Comparison of ENCODE assay signal across 16 cellular contexts in the genomic region with DNA sequence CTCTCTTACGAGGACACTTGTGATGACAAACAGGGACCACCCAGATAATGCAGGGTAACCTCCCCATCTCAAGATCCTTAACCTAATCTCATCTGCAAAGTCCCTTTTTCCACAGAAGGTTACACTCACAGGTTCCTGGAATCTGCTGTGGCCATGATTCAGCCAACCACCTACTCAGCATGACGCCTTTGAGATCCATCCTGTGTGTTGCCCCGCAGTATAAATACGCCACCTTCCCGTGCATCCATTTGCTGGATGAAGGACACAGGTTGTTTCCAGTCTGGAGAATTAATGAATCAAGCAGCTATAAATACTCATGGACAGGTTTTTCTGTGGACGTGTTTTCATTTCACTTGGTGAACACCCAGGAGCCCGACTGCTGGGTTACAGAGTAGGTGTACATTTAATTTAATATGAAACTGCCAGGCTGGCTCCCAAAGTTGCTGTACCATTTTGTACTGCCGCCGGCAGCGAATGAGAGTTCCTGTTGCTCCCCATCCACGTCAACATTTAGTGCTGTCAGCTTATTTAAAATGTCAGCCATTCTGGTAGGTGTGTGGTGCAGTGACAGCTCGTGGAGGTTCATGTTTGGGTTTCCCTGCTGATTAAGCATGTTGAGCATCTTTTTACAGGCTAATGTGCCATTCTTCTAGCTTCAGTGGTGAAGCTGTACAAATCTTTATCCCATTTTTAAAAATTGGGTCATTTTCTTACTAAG. TPM values are rescaled to one million over a fixed set of nuclear protein-coding genes. Genes with fewer than 3 reads are reported as not detected.
DNase-seq lines count a peak whose midpoint lies in the region; ATAC-seq and TF ChIP-seq lines count a peak whose summit lies in the region.
"Had no signal": no experiment of that assay in that cellular context is flagged by ENCODE, and none has a peak within 500 bp of the region (broad histone marks: within the 10 kb centered on the region; RNA-seq: fewer than 3 reads in every experiment).

No MANE protein-coding gene starts in this region.

- 89 to 90% methylated on average over 12 of the region's 12 CpGs for WGBS in GM23248 (ENCODE audit: low coverage in 1 of 2, low lambda C conversion rate in 2 of 2, missing lambda C conversion rate in 2 of 2), 2 experiments
- WGBS in psoas muscle, 3 donors = 72 to 85% (median 73%) methylated on average over 12 of the region's 12 CpGs
- WGBS in adrenal gland, 4 donors = 92 to 97% (median 94%) methylated on average over 12 of the region's 12 CpGs

- POLR2A ChIA-PET in activated CD8-positive, alpha-beta T cell treated with anti-CD3 and anti-CD28 coated beads for 36 hours (lab: Charles Lee) = interaction anchor here (0.6 to 1.4 kb wide), 2 partner anchors 31 to 40 kb away, joined by 3 read pairs; a partner anchor contains a TSS
- POLR2A ChIA-PET in activated CD8-positive, alpha-beta T cell treated with anti-CD3 and anti-CD28 coated beads, Interleukin-2, amount 10 ng/mL, durations not matched to agents 7 days and 5 days (lab: Charles Lee) = interaction anchor here (0.5 to 1.4 kb wide), 3 partner anchors 24 to 49 kb away, joined by 3 read pairs; no protein-coding TSS in a partner anchor
- POLR2A ChIA-PET in GM10248 (lab: Yijun Ruan, JAX) = no interaction called here

- no peak for TF ChIP-seq POLR2A in adrenal gland (IDR thresholded peaks at IDR 0.05)

- no peaks in the 10 kb centered on the region for H3K9me2 ChIP-seq in GM23248 (ENCODE audit: insufficient read depth)

- peaks cover 51% of the 10 kb centered on the region for H3K4me1 ChIP-seq in GM23248 (ENCODE audit: insufficient read depth)
- peaks cover 93% of the 10 kb centered on the region for H3K4me1 ChIP-seq in psoas muscle
- H3K4me1 ChIP-seq in adrenal gland (replicated peaks in 1 of 2) = peaks cover 31 to 82% of the 10 kb centered on the region in 2 donors

- no peaks in the 10 kb centered on the region for H3K9me3 Mint-ChIP-seq in activated CD8-positive, alpha-beta T cell treated with anti-CD3 and anti-CD28 coated beads for 36 hours
- no peaks in the 10 kb centered on the region for H3K9me3 Mint-ChIP-seq in activated CD8-positive, alpha-beta T cell treated with anti-CD3 and anti-CD28 coated beads, Interleukin-2, amount 10 ng/mL, durations not matched to agents 7 days and 5 days (ENCODE audit: insufficient read depth)
- H3K9me3 Mint-ChIP-seq in activated naive CD8-positive, alpha-beta T cell treated with anti-CD3 and anti-CD28 coated beads, Interleukin-2, amount 50 U/mL, for 24 hours = no peaks in the 10 kb centered on the region
- H3K9me3 Mint-ChIP-seq: H9 had no signal

- peak; percentile 47 for DNase-seq in activated CD8-positive, alpha-beta T cell treated with anti-CD3 and anti-CD28 coated beads for 36 hours
- no peak for DNase-seq in activated CD8-positive, alpha-beta T cell treated with anti-CD3 and anti-CD28 coated beads, Interleukin-2, amount 10 ng/mL, durations not matched to agents 7 days and 5 days
- DNase-seq in GM23248 (no peak), psoas muscle (no peak), GM10248 (ENCODE audit: extremely low spot score) (no peak), adrenal gland (no peak)
- DNase-seq in activated naive CD8-positive, alpha-beta T cell treated with anti-CD3 and anti-CD28 coated beads, Interleukin-2, amount 50 U/mL, for 24 hours = no peak
- DNase-seq: ACHN, cerebellar nuclear complex, foreskin keratinocyte, H9, left ventricle myocardium superior, NCI-H187 treated with DMSO at 0.1 percent for 48 hours had no signal

- peaks cover 99% of the 10 kb centered on the region for H3K79me2 ChIP-seq in GM23248 (ENCODE audit: insufficient read depth)

- in situ Hi-C loops in GM23248 (cut with MboI) = no loop called here

- peaks cover 20% of the 10 kb centered on the region for H3F3A ChIP-seq in GM23248 (ENCODE audit: insufficient read depth)

- H3K36me3 ChIP-seq in GM23248 (ENCODE audit: low read depth) (no peaks in the 10 kb centered on the region), psoas muscle (ENCODE audit: insufficient read depth in 1 of 2, low read depth in 1 of 2) (no peaks in the 10 kb centered on the region), adrenal gland (replicated peaks in 1 of 2) (no peaks in the 10 kb centered on the region)

- peaks cover 4% of the 10 kb centered on the region for H3K36me3 Mint-ChIP-seq in activated CD8-positive, alpha-beta T cell treated with anti-CD3 and anti-CD28 coated beads for 36 hours (ENCODE audit: low read depth)
- H3K36me3 Mint-ChIP-seq in activated CD8-positive, alpha-beta T cell treated with anti-CD3 and anti-CD28 coated beads, Interleukin-2, amount 10 ng/mL, durations not matched to agents 7 days and 5 days (ENCODE audit: low read depth) = peaks cover 8% of the 10 kb centered on the region
- H3K36me3 Mint-ChIP-seq in activated naive CD8-positive, alpha-beta T cell treated with anti-CD3 and anti-CD28 coated beads, Interleukin-2, amount 50 U/mL, for 24 hours (ENCODE audit: low read depth) = peaks cover 10% of the 10 kb centered on the region
- H3K36me3 Mint-ChIP-seq: activated naive CD8-positive, alpha-beta T cell had no signal

- intact Hi-C loops in activated CD8-positive, alpha-beta T cell treated with anti-CD3 and anti-CD28 coated beads for 36 hours (cut with micrococcal nuclease) = no loop called here
- intact Hi-C loops in psoas muscle (cut with DNase I) (loop anchor here (5.0 kb wide), 2 partner anchors 36 to 76 kb away; a partner anchor contains a TSS), adrenal gland (cut with DNase I) (no loop called here)

- no peak overlapping the region for H3K9ac ChIP-seq in GM23248

- H3K4me3 Mint-ChIP-seq in activated CD8-positive, alpha-beta T cell treated with anti-CD3 and anti-CD28 coated beads for 36 hours = no peak overlapping the region
- H3K4me3 Mint-ChIP-seq in activated CD8-positive, alpha-beta T cell treated with anti-CD3 and anti-CD28 coated beads, Interleukin-2, amount 10 ng/mL, durations not matched to agents 7 days and 5 days = no peak overlapping the region
- peak overlapping the region; percentile 37 for H3K4me3 Mint-ChIP-seq in activated naive CD8-positive, alpha-beta T cell treated with anti-CD3 and anti-CD28 coated beads, Interleukin-2, amount 50 U/mL, for 24 hours
- H3K4me3 Mint-ChIP-seq: activated naive CD8-positive, alpha-beta T cell; H9 had no signal

- H3K4me2 ChIP-seq in GM23248 (ENCODE audit: unreplicated experiment) = no peak overlapping the region

- H3K27ac Mint-ChIP-seq in activated CD8-positive, alpha-beta T cell treated with anti-CD3 and anti-CD28 coated beads for 36 hours = peak overlapping the region; percentile 74
- no peak overlapping the region for H3K27ac Mint-ChIP-seq in activated CD8-positive, alpha-beta T cell treated with anti-CD3 and anti-CD28 coated beads, Interleukin-2, amount 10 ng/mL, durations not matched to agents 7 days and 5 days
- H3K27ac Mint-ChIP-seq in activated naive CD8-positive, alpha-beta T cell treated with anti-CD3 and anti-CD28 coated beads, Interleukin-2, amount 50 U/mL, for 24 hours = peak overlapping the region; percentile 69
- H3K27ac Mint-ChIP-seq: activated naive CD8-positive, alpha-beta T cell had no signal

- TF ChIP-seq CTCF in activated CD8-positive, alpha-beta T cell treated with anti-CD3 and anti-CD28 coated beads for 36 hours (IDR thresholded peaks at IDR 0.05) = no peak
- TF ChIP-seq CTCF in psoas muscle (IDR thresholded peaks at IDR 0.05) = no peak
- TF ChIP-seq CTCF in GM10248 (IDR thresholded peaks at IDR 0.05; ENCODE audit: control extremely low read depth, extremely low read depth, low read depth, missing control alignments) = no peak
- no peak for TF ChIP-seq CTCF in adrenal gland (IDR thresholded peaks at IDR 0.05)

- H3K27me3 ChIP-seq in GM23248 (replicated peaks; ENCODE audit: insufficient read depth) (no peaks in the 10 kb centered on the region), psoas muscle (ENCODE audit: insufficient read depth in 3 of 3, low read length in 2 of 3) (no peaks in the 10 kb centered on the region), adrenal gland (no peaks in the 10 kb centered on the region)
- H3K27me3 ChIP-seq: foreskin keratinocyte, SJSA1 had no signal

- no peaks in the 10 kb centered on the region for H3K9me3 ChIP-seq in GM23248 (ENCODE audit: low read depth)
- H3K9me3 ChIP-seq in psoas muscle = no peaks in the 10 kb centered on the region
- H3K9me3 ChIP-seq in adrenal gland (replicated peaks in 1 of 3) = no peaks in the 10 kb centered on the region
- H3K9me3 ChIP-seq: SJSA1 had no signal

- H2AFZ ChIP-seq in GM23248 = no peak overlapping the region

- peaks cover 80% of the 10 kb centered on the region for H3K4me1 Mint-ChIP-seq in activated CD8-positive, alpha-beta T cell treated with anti-CD3 and anti-CD28 coated beads for 36 hours (ENCODE audit: low read depth)
- H3K4me1 Mint-ChIP-seq in activated CD8-positive, alpha-beta T cell treated with anti-CD3 and anti-CD28 coated beads, Interleukin-2, amount 10 ng/mL, durations not matched to agents 7 days and 5 days (ENCODE audit: low read depth) = peaks cover 76% of the 10 kb centered on the region
- H3K4me1 Mint-ChIP-seq in activated naive CD8-positive, alpha-beta T cell treated with anti-CD3 and anti-CD28 coated beads, Interleukin-2, amount 50 U/mL, for 24 hours = peaks cover 87% of the 10 kb centered on the region

- H3K4me3 ChIP-seq in GM23248 = no peak overlapping the region
- H3K4me3 ChIP-seq in psoas muscle = no peak overlapping the region
- no peak overlapping the region for H3K4me3 ChIP-seq in adrenal gland
- H3K4me3 ChIP-seq: SJSA1 had no signal

- CTCF ChIA-PET in activated CD8-positive, alpha-beta T cell treated with anti-CD3 and anti-CD28 coated beads for 36 hours (lab: Charles Lee) = interaction anchor here (0.8 to 2.4 kb wide), 8 partner anchors 10 to 108 kb away, joined by 3 to 13 read pairs (median 5); a partner anchor contains a TSS
- CTCF ChIA-PET in activated CD8-positive, alpha-beta T cell treated with anti-CD3 and anti-CD28 coated beads, Interleukin-2, amount 10 ng/mL, durations not matched to agents 7 days and 5 days (lab: Charles Lee) = interaction anchor here (0.7 to 5.8 kb wide), 6 partner anchors 12 to 366 kb away, joined by 3 to 29 read pairs (median 4); a partner anchor contains a TSS
- CTCF ChIA-PET in GM10248 (lab: Yijun Ruan, JAX) = interaction anchor here (1.0 to 5.8 kb wide), 6 partner anchors 10 to 349 kb away, joined by 3 to 24 read pairs (median 6); a partner anchor contains a TSS

- H3K27ac ChIP-seq in GM23248 = 0 out of 2 replicates have a peak overlapping the region, but pooled peaks have one; percentile 87
- H3K27ac ChIP-seq in psoas muscle = peak overlapping the region; percentile 91
- peak overlapping the region in 2 of 5 donors; percentile 92 to 94 for H3K27ac ChIP-seq in adrenal gland
- H3K27ac ChIP-seq: foreskin keratinocyte, SJSA1 had no signal

- no peak for ATAC-seq in activated CD8-positive, alpha-beta T cell treated with anti-CD3 and anti-CD28 coated beads for 36 hours
- ATAC-seq in activated CD8-positive, alpha-beta T cell treated with anti-CD3 and anti-CD28 coated beads, Interleukin-2, amount 10 ng/mL, durations not matched to agents 7 days and 5 days = no peak
- peak; percentile 39 for ATAC-seq in activated naive CD8-positive, alpha-beta T cell treated with anti-CD3 and anti-CD28 coated beads, Interleukin-2, amount 50 U/mL, for 24 hours
- ATAC-seq in psoas muscle (no peak), HG03097 (IDR thresholded peaks at IDR 0.05; ENCODE audit: low FRiP score, unreplicated experiment) (no peak)
- ATAC-seq: foreskin keratinocyte, left ventricle myocardium superior had no signal

- H4K20me1 ChIP-seq in GM23248 (ENCODE audit: insufficient read depth) = 0 out of 2 replicates have a peak, but pooled peaks cover 4% of the 10 kb centered on the region

- H3K27me3 Mint-ChIP-seq in activated CD8-positive, alpha-beta T cell treated with anti-CD3 and anti-CD28 coated beads for 36 hours = no peaks in the 10 kb centered on the region
- H3K27me3 Mint-ChIP-seq in activated CD8-positive, alpha-beta T cell treated with anti-CD3 and anti-CD28 coated beads, Interleukin-2, amount 10 ng/mL, durations not matched to agents 7 days and 5 days (ENCODE audit: low read depth) = no peaks in the 10 kb centered on the region
- no peaks in the 10 kb centered on the region for H3K27me3 Mint-ChIP-seq in activated naive CD8-positive, alpha-beta T cell treated with anti-CD3 and anti-CD28 coated beads, Interleukin-2, amount 50 U/mL, for 24 hours
- H3K27me3 Mint-ChIP-seq: activated naive CD8-positive, alpha-beta T cell had no signal

RNA-seq across cellular contexts. Expression of a gene that starts 40.2 kb away (rescaled TPM):
- 10 to 100 TPM; 20.1 to 21.9 TPM for total RNA-seq in activated CD8-positive, alpha-beta T cell treated with anti-CD3 and anti-CD28 coated beads for 36 hours
- 10 to 100 TPM; 20.8 to 22.3 TPM for total RNA-seq in activated CD8-positive, alpha-beta T cell treated with anti-CD3 and anti-CD28 coated beads, Interleukin-2, amount 10 ng/mL, durations not matched to agents 7 days and 5 days
- total RNA-seq in GM23248 (2014; rRNA removed; shearing (Covaris generic)) = 22.1 and 24.2 TPM in 2 replicates
- polyA plus RNA-seq in GM23248 (2016; fragmentation: Nextera tagmentation; extraction: Ambion mirVana) (16.4 and 17.1 TPM in 2 replicates), psoas muscle (10 to 100 TPM in 1 of 3 donors, 1 to 10 TPM in 2; 7.5 to 12.3 (median 9.2) TPM), adrenal gland (10 to 100 TPM in 1 of 3 donors, 1 to 10 TPM in 2; 1.8 to 14.3 (median 9.1) TPM)
- total RNA-seq in psoas muscle (10 to 100 TPM; 17.5 to 40.2 (median 24.9) TPM), adrenal gland (10 to 100 TPM in 7 of 8 donors, 1 to 10 TPM in 1; 9.8 to 28.3 (median 15.2) TPM)

RNA-seq across cellular contexts. Expression of a gene that starts 43.7 kb away (rescaled TPM):
- total RNA-seq in activated CD8-positive, alpha-beta T cell treated with anti-CD3 and anti-CD28 coated beads for 36 hours = 10 to 100 TPM; 48.6 to 54.9 TPM
- 10 to 100 TPM; 26.7 to 33.5 TPM for total RNA-seq in activated CD8-positive, alpha-beta T cell treated with anti-CD3 and anti-CD28 coated beads, Interleukin-2, amount 10 ng/mL, durations not matched to agents 7 days and 5 days
- total RNA-seq in GM23248 (2014; rRNA removed; shearing (Covaris generic)) = 5.5 and 8.9 TPM in 2 replicates
- polyA plus RNA-seq in GM23248 (2016; fragmentation: Nextera tagmentation; extraction: Ambion mirVana) (12.3 and 17.2 TPM in 2 replicates), psoas muscle (1 to 10 TPM; 6.3 to 8.6 (median 8.0) TPM), adrenal gland (100 to 1,000 TPM in 2 of 3 donors, 1 to 10 TPM in 1; 3.2 to 313 (median 125) TPM)
- total RNA-seq in psoas muscle (10 to 100 TPM in 3 of 4 donors, 1 to 10 TPM in 1; 9.8 to 17.0 (median 10.9) TPM), adrenal gland (100 to 1,000 TPM in 3 of 8 donors, 10 to 100 TPM in 5; 32.3 to 211 (median 78.7) TPM)

Comparison
In these comparisons a context has a peak if more than half of its experiments do, and no peak if none do; other contexts are left out.
1. intact Hi-C loops: an anchor here in psoas muscle (5.0 kb wide); none called in activated CD8-positive, alpha-beta T cell treated with anti-CD3 and anti-CD28 coated beads for 36 hours and adrenal gland.